Comparison of ENCODE assay signal across 8 cellular contexts in the genomic region with DNA sequence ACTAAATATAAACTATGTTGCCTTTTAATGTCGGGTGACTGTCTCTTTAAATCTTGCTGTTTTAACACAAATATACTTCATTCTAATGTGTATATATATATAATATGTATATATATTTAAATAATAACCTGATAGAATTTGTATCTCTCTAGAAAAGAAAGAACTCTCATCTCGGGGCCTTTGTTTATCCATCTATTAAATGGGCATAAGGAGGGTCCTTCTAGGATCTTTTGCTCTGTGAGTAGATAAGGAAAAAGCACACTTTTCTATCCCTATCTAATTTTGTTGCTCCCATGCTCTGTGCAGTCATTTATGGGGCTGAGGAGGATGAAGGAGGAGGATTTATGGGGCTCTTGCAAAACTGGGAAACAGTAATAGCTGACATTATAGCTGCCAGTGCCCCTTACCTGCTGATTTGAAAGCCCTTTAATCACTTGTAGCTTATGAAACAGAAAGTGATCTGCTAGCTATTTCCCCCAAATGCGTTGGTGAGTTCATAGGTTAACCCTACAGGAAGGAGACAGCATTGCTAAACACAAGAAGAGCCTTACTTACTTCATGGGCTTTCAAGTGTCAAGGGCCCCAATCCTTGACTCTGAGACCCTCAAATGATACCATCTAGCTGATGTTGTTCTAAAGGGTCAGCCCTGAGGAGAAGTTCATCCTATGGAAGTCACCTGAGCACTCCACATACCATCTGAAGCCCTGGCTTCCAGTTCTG. TPM values are rescaled to one million over a fixed set of nuclear protein-coding genes. Genes with fewer than 3 reads are reported as not detected.
A peak's percentile ranks its signal among the peaks of the same experiment; 100 is the strongest.
DNase-seq lines count a peak whose midpoint lies in the region; ATAC-seq and TF ChIP-seq lines count a peak whose summit lies in the region.

No MANE protein-coding gene starts in this region.

- no peaks in the 10 kb centered on the region for H3K36me3 Mint-ChIP-seq in activated CD8-positive, alpha-beta T cell treated with anti-CD3 and anti-CD28 coated beads, Interleukin-2, amount 10 ng/mL, durations not matched to agents 7 days and 5 days (ENCODE audit: low read depth)

- H3K27me3 Mint-ChIP-seq in activated CD8-positive, alpha-beta T cell treated with anti-CD3 and anti-CD28 coated beads, Interleukin-2, amount 10 ng/mL, durations not matched to agents 7 days and 5 days (ENCODE audit: low read depth), result peaks cover 14% of the 10 kb centered on the region

- CTCF ChIA-PET in activated CD8-positive, alpha-beta T cell treated with anti-CD3 and anti-CD28 coated beads, Interleukin-2, amount 10 ng/mL, durations not matched to agents 7 days and 5 days (lab: Charles Lee), result interaction anchor here (0.6 to 3.3 kb wide), 7 partner anchors 10 to 128 kb away, joined by 3 to 19 read pairs (median 5); no protein-coding TSS in a partner anchor

- H3K36me3 ChIP-seq in testis (ENCODE audit: low read depth, missing control alignments), result no peaks in the 10 kb centered on the region

- H3K4me3 ChIP-seq in GM12865 (ENCODE audit: low read depth, low read length) (no peak overlapping the region), testis (no peak overlapping the region)

- DNase-seq in GM12865 (ENCODE audit: low read depth), result peak; percentile 80
- peak; percentile 60 for DNase-seq in activated CD8-positive, alpha-beta T cell treated with anti-CD3 and anti-CD28 coated beads, Interleukin-2, amount 10 ng/mL, durations not matched to agents 7 days and 5 days
- no peak for DNase-seq in NCI-H748 (lab: John Stamatoyannopoulos, UW; ENCODE audit: unreplicated experiment)
- DNase-seq in testis, result no peak
- DNase-seq in SW480 (ENCODE audit: low spot score), result no peak

- peak; percentile 96 for ATAC-seq in GM19438 (IDR thresholded peaks at IDR 0.05; ENCODE audit: low read depth, unreplicated experiment)
- ATAC-seq in HG03103 (IDR thresholded peaks at IDR 0.05; ENCODE audit: low read depth, unreplicated experiment), result peak; percentile 94
- ATAC-seq in activated CD8-positive, alpha-beta T cell treated with anti-CD3 and anti-CD28 coated beads, Interleukin-2, amount 10 ng/mL, durations not matched to agents 7 days and 5 days, result peak; percentile 96
- ATAC-seq in HG03039 (IDR thresholded peaks at IDR 0.05; ENCODE audit: unreplicated experiment), result no peak

- no peak overlapping the region for H3K27ac ChIP-seq in testis

- POLR2A ChIA-PET in activated CD8-positive, alpha-beta T cell treated with anti-CD3 and anti-CD28 coated beads, Interleukin-2, amount 10 ng/mL, durations not matched to agents 7 days and 5 days (lab: Charles Lee), result interaction anchor here (0.9 kb wide), 1 partner anchor 276 kb away, joined by 3 read pairs; a partner anchor contains a TSS

- 75 to 76% methylated on average over 3 of the region's 3 CpGs for WGBS in testis, 2 donors

- peak overlapping the region; percentile 45 for H3K4me3 Mint-ChIP-seq in activated CD8-positive, alpha-beta T cell treated with anti-CD3 and anti-CD28 coated beads, Interleukin-2, amount 10 ng/mL, durations not matched to agents 7 days and 5 days

- H3K4me1 Mint-ChIP-seq in activated CD8-positive, alpha-beta T cell treated with anti-CD3 and anti-CD28 coated beads, Interleukin-2, amount 10 ng/mL, durations not matched to agents 7 days and 5 days (ENCODE audit: low read depth), result peaks cover 14% of the 10 kb centered on the region

- no peaks in the 10 kb centered on the region for H3K27me3 ChIP-seq in testis

- no peaks in the 10 kb centered on the region for H3K9me3 Mint-ChIP-seq in activated CD8-positive, alpha-beta T cell treated with anti-CD3 and anti-CD28 coated beads, Interleukin-2, amount 10 ng/mL, durations not matched to agents 7 days and 5 days (ENCODE audit: insufficient read depth)

- peak overlapping the region; percentile 78 for H3K27ac Mint-ChIP-seq in activated CD8-positive, alpha-beta T cell treated with anti-CD3 and anti-CD28 coated beads, Interleukin-2, amount 10 ng/mL, durations not matched to agents 7 days and 5 days

- no peaks in the 10 kb centered on the region for H3K4me1 ChIP-seq in testis

- intact Hi-C loops in testis (cut with DNase I; ENCODE audit: low total_unique reads), result no loop called here

- TF ChIP-seq CTCF in GM12865 (IDR thresholded peaks at IDR 0.05; ENCODE audit: insufficient read depth, low read depth, low read length, missing control alignments), result no peak
- no peak for TF ChIP-seq CTCF in testis (IDR thresholded peaks at IDR 0.05)

- H3K9me3 ChIP-seq in testis, result no peaks in the 10 kb centered on the region

- no peak for TF ChIP-seq POLR2A in testis (IDR thresholded peaks at IDR 0.05)

RNA-seq across cellular contexts. Expression of a gene that starts 5.8 kb away (rescaled TPM):
- total RNA-seq in activated CD8-positive, alpha-beta T cell treated with anti-CD3 and anti-CD28 coated beads, Interleukin-2, amount 10 ng/mL, durations not matched to agents 7 days and 5 days, result 1 to 10 TPM; 9.4 to 9.6 TPM
- total RNA-seq in testis, result 1 to 10 TPM; 6.1 to 7.6 TPM
- 2.3 TPM for polyA plus RNA-seq in testis (ENCODE audit: insufficient read depth, low read depth, low replicate concordance)

Comparison
In these comparisons a context has a peak if more than half of its experiments do, and no peak if none do; other contexts are left out.
1. DNase-seq: peak in GM12865 (single experiment) and activated CD8-positive, alpha-beta T cell treated with anti-CD3 and anti-CD28 coated beads, Interleukin-2, amount 10 ng/mL, durations not matched to agents 7 days and 5 days (single experiment); none in NCI-H748 (single experiment), testis (single experiment) and SW480 (single experiment).